Comparison of ENCODE assay signal across 16 cellular contexts in the genomic region with DNA sequence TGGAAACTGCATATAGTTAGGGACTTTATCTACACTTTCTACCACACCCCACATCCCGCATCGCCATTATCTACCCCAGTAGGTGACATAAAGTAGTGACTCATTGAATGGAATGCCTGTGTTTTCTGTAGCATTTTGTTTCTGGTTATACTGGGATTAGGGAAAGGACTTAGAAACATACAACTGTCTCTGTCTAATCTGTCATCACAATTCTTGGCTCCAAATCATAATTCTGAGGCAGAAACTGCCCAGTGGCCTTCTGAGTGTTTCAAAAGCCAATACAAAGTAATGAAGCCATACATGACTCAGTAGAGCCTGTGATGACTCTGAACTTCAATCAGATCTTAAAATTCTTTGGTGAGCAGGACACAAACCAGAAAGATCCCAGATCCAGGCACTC.
DNase-seq lines count a peak whose midpoint lies in the region; ATAC-seq, FAIRE-seq and TF ChIP-seq lines count a peak whose summit lies in the region.
"Had no signal": no experiment of that assay in that cellular context is flagged by ENCODE, and none has a peak within 500 bp of the region (broad histone marks: within the 10 kb centered on the region; RNA-seq: fewer than 3 reads in every experiment).

No MANE protein-coding gene starts in this region.

- CTCF ChIA-PET in HepG2 (lab: Yijun Ruan, JAX; ENCODE audit: low intra/inter-chr PET ratio, low total read pairs) = no interaction called here

- no peak overlapping the region for H3K18ac ChIP-seq in trophoblast cell (ENCODE audit: low read length)

- H3K4me3 Mint-ChIP-seq in natural killer cell treated with Interleukin-12 subunit alpha and Interleukin-12 subunit beta and Interleukin-15 and Interleukin-18, amount 100 ng/mL, for 72 hours = no peak overlapping the region
- H3K4me3 Mint-ChIP-seq: CD4-positive, alpha-beta T cell; naive thymus-derived CD4-positive, alpha-beta T cell had no signal

- in situ Hi-C loops in HepG2 (cut with HindIII; ENCODE audit: extremely low pct_ligation_motif_present, low pct_unique_long_range_greater_than_20kb) = no loop called here

- H3K36me3 ChIP-seq in trophoblast cell (ENCODE audit: control insufficient read depth in 1 of 2, insufficient read depth in 2 of 2, low read length in 2 of 2) (peaks cover 5 to 16% of the 10 kb centered on the region in 2 experiments), HepG2 (replicated peaks in 1 of 2; ENCODE audit: control insufficient read depth in 1 of 2, insufficient read depth in 2 of 2, low read length in 2 of 2) (no peaks in the 10 kb centered on the region)
- H3K36me3 ChIP-seq: right atrium auricular region had no signal

- no peak overlapping the region for H2BK12ac ChIP-seq in trophoblast cell (ENCODE audit: low read length)

- H3K79me1 ChIP-seq in trophoblast cell (ENCODE audit: low read length) = no peaks in the 10 kb centered on the region

- H3K4me1 Mint-ChIP-seq in natural killer cell treated with Interleukin-12 subunit alpha and Interleukin-12 subunit beta and Interleukin-15 and Interleukin-18, amount 100 ng/mL, for 72 hours (ENCODE audit: low read depth in 2 of 2) = no peaks in the 10 kb centered on the region
- H3K4me1 Mint-ChIP-seq: naive thymus-derived CD4-positive, alpha-beta T cell had no signal

- no peaks in the 10 kb centered on the region for H3K27me3 ChIP-seq in trophoblast cell (ENCODE audit: insufficient read depth, low read length)
- H3K27me3 ChIP-seq in HepG2 (ENCODE audit: control insufficient read depth in 1 of 2, insufficient read depth in 2 of 2, low read length in 2 of 2) = no peaks in the 10 kb centered on the region
- H3K27me3 ChIP-seq: esophagus muscularis mucosa, right atrium auricular region had no signal

- H3K4me1 ChIP-seq in trophoblast cell (ENCODE audit: control insufficient read depth in 1 of 2, insufficient read depth in 2 of 2, low read length in 2 of 2) = peaks cover 0 to 4% of the 10 kb centered on the region in 2 experiments
- no peaks in the 10 kb centered on the region for H3K4me1 ChIP-seq in HepG2 (ENCODE audit: insufficient read depth, low read length)
- H3K4me1 ChIP-seq: esophagus muscularis mucosa, right atrium auricular region had no signal

- H3K79me2 ChIP-seq in trophoblast cell (ENCODE audit: control insufficient read depth, insufficient read depth, low read length, poor library complexity) (no peaks in the 10 kb centered on the region), HepG2 (ENCODE audit: insufficient read depth, low read length) (no peaks in the 10 kb centered on the region)

- POLR2A ChIA-PET in HepG2 (lab: Yijun Ruan, JAX) = no interaction called here

- H4K8ac ChIP-seq in trophoblast cell (ENCODE audit: low read depth, low read length) = no peak overlapping the region

- H3K36me3 Mint-ChIP-seq in natural killer cell treated with Interleukin-12 subunit alpha and Interleukin-12 subunit beta and Interleukin-15 and Interleukin-18, amount 100 ng/mL, for 72 hours = no peaks in the 10 kb centered on the region

- no peaks in the 10 kb centered on the region for H3K9me3 Mint-ChIP-seq in natural killer cell treated with Interleukin-12 subunit alpha and Interleukin-12 subunit beta and Interleukin-15 and Interleukin-18, amount 100 ng/mL, for 72 hours
- H3K9me3 Mint-ChIP-seq: CD4-positive, alpha-beta T cell; naive thymus-derived CD4-positive, alpha-beta T cell had no signal

- no peak overlapping the region for H2BK5ac ChIP-seq in trophoblast cell (ENCODE audit: low read depth, low read length, poor library complexity)

- no peak overlapping the region for H3K14ac ChIP-seq in trophoblast cell (ENCODE audit: low read length)

- ATAC-seq in HepG2 = no peak
- ATAC-seq in HG02973 (IDR thresholded peaks at IDR 0.05; ENCODE audit: unreplicated experiment) = no peak
- ATAC-seq in natural killer cell treated with Interleukin-12 subunit alpha and Interleukin-12 subunit beta and Interleukin-15 and Interleukin-18, amount 100 ng/mL, for 72 hours = no peak
- ATAC-seq: naive thymus-derived CD4-positive, alpha-beta T cell had no signal

- H3K9me3 ChIP-seq in trophoblast cell (ENCODE audit: insufficient read depth, low read depth, low read length) (no peaks in the 10 kb centered on the region), HepG2 (ENCODE audit: low read length) (no peaks in the 10 kb centered on the region)
- H3K9me3 ChIP-seq: esophagus muscularis mucosa, right atrium auricular region had no signal

- no TSS peak for BruUV-seq in HepG2 (replicated peaks; lab: Mats Ljungman, UMichigan)

- no peak overlapping the region for H3K27ac Mint-ChIP-seq in natural killer cell treated with Interleukin-12 subunit alpha and Interleukin-12 subunit beta and Interleukin-15 and Interleukin-18, amount 100 ng/mL, for 72 hours
- H3K27ac Mint-ChIP-seq: CD4-positive, alpha-beta T cell had no signal

- H3K4ac ChIP-seq in trophoblast cell (ENCODE audit: low read depth, low read length) = no peak overlapping the region

- no peak overlapping the region for H2BK120ac ChIP-seq in trophoblast cell (ENCODE audit: insufficient read depth, low read length, poor library complexity)

- no peak for TF ChIP-seq EP300 in HepG2 (IDR thresholded peaks at IDR 0.05; ENCODE audit: low read depth in 2 of 2, low read length in 2 of 2)
- no peak for TF ChIP-seq EP300 in HepG2 (CRISPR knock-in tag; IDR thresholded peaks at IDR 0.05; ENCODE audit: borderline replicate concordance)

- H4K91ac ChIP-seq in trophoblast cell (ENCODE audit: low read depth, low read length) = no peak overlapping the region

- H2AFZ ChIP-seq in trophoblast cell (ENCODE audit: insufficient read depth, low read length, poor library complexity) (no peak overlapping the region), HepG2 (ENCODE audit: low read length) (no peak overlapping the region)

- TF ChIP-seq CTCF in choroid plexus epithelial cell (conservative IDR thresholded peaks at IDR 0.05; ENCODE audit: low read depth, low read length) = no peak
- no peak for TF ChIP-seq CTCF in HepG2 (CRISPR knock-in tag; IDR thresholded peaks at IDR 0.05)

- H4K20me1 ChIP-seq in HepG2 (ENCODE audit: insufficient read depth, low read length) = no peaks in the 10 kb centered on the region

- no peak overlapping the region for H3K4me2 ChIP-seq in trophoblast cell (ENCODE audit: low read length)
- no peak overlapping the region for H3K4me2 ChIP-seq in HepG2 (ENCODE audit: low read depth, low read length)

- no peak for TF ChIP-seq POLR2A in HepG2 (IDR thresholded peaks at IDR 0.05; ENCODE audit: insufficient read depth in 1 of 2, low read depth in 2 of 2, low read length in 2 of 2)

- H4K12ac ChIP-seq in trophoblast cell (ENCODE audit: low read depth, low read length) = no peak overlapping the region

- FAIRE-seq in RCC 7860 (lab: Jason Lieb, UNC) (peak; percentile 17), HepG2 (lab: Jason Lieb, UNC) (no peak)

- DNase-seq in ELR (ENCODE audit: low read depth) (peak; percentile 60), RCC 7860 (ENCODE audit: low spot score) (peak; percentile 73), choroid plexus epithelial cell (ENCODE audit: low read depth) (peak; percentile 58), trophoblast cell (peak; percentile 74 to 95), NCI-H1048 (lab: John Stamatoyannopoulos, UW) (no peak), HepG2 (ENCODE audit: low spot score) (no peak)
- no peak for DNase-seq in natural killer cell treated with Interleukin-12 subunit alpha and Interleukin-12 subunit beta and Interleukin-15 and Interleukin-18, amount 100 ng/mL, for 72 hours (ENCODE audit: low spot score)
- DNase-seq: activated naive CD4-positive, alpha-beta T cell treated with Interleukin-2 at 50 U/mL for 16 hours; CD4-positive, alpha-beta T cell; cerebellar nuclear complex; naive thymus-derived CD4-positive, alpha-beta T cell; NCI-H1092 treated with DMSO at 0.1 percent for 48 hours; RPMI8226 had no signal

- intact Hi-C loops in HepG2 (cut with micrococcal nuclease; ENCODE audit: unreplicated experiment) = no loop called here

- H3K4me3 ChIP-seq in choroid plexus epithelial cell (ENCODE audit: low read depth, low read length) = no peak overlapping the region
- H3K4me3 ChIP-seq in trophoblast cell (ENCODE audit: low read depth, low read length) = no peak overlapping the region
- H3K4me3 ChIP-seq in HepG2 (replicated peaks in 1 of 3; ENCODE audit: insufficient read depth in 1 of 3, low read depth in 2 of 3, low read length in 3 of 3) = no peak overlapping the region
- H3K4me3 ChIP-seq: esophagus muscularis mucosa, right atrium auricular region had no signal

- no peak overlapping the region for H3K23ac ChIP-seq in trophoblast cell (ENCODE audit: low read length)

- TF ChIP-seq RAD21 in HepG2 (CRISPR knock-in tag; IDR thresholded peaks at IDR 0.05) = no peak

- no peaks in the 10 kb centered on the region for H3K27me3 Mint-ChIP-seq in natural killer cell treated with Interleukin-12 subunit alpha and Interleukin-12 subunit beta and Interleukin-15 and Interleukin-18, amount 100 ng/mL, for 72 hours
- H3K27me3 Mint-ChIP-seq: CD4-positive, alpha-beta T cell; naive thymus-derived CD4-positive, alpha-beta T cell had no signal

- no peak overlapping the region for H2AK5ac ChIP-seq in trophoblast cell (ENCODE audit: low read length)

- WGBS in trophoblast cell (ENCODE audit: extremely low coverage, insufficient coverage, insufficient read length) = no CpG with 5 or more reads among the region's 2 CpGs
- 89% methylated on average over 2 of the region's 2 CpGs for WGBS in HepG2 (ENCODE audit: low lambda C conversion rate)

- H3K27ac ChIP-seq in trophoblast cell (ENCODE audit: low read depth, low read length) (no peak overlapping the region), HepG2 (ENCODE audit: extremely low read length, insufficient read depth, low read length) (no peak overlapping the region)
- H3K27ac ChIP-seq: esophagus muscularis mucosa, right atrium auricular region had no signal

- H3K9ac ChIP-seq in trophoblast cell (ENCODE audit: low read length) (no peak overlapping the region), HepG2 (ENCODE audit: insufficient read depth, low read depth, low read length) (no peak overlapping the region)

TF ChIP-seq in HepG2, 621 proteins besides CTCF, POLR2A, EP300 and RAD21 (continues in another document):
- no peak for TF ChIP-seq PRPF4 (IDR thresholded peaks at IDR 0.05; ENCODE audit: low read depth, low read length, poor library complexity, severe bottlenecking)
- TF ChIP-seq, protein P1, sequence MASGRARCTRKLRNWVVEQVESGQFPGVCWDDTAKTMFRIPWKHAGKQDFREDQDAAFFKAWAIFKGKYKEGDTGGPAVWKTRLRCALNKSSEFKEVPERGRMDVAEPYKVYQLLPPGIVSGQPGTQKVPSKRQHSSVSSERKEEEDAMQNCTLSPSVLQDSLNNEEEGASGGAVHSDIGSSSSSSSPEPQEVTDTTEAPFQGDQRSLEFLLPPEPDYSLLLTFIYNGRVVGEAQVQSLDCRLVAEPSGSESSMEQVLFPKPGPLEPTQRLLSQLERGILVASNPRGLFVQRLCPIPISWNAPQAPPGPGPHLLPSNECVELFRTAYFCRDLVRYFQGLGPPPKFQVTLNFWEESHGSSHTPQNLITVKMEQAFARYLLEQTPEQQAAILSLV (CRISPR knock-in tag; IDR thresholded peaks at IDR 0.05; ENCODE audit: borderline replicate concordance) = no peak
- TF ChIP-seq SMAD1 (CRISPR knock-in tag; IDR thresholded peaks at IDR 0.05; ENCODE audit: borderline replicate concordance, low read depth) = no peak
- TF ChIP-seq HDAC2 (CRISPR knock-in tag; IDR thresholded peaks at IDR 0.05) = no peak
- no peak for TF ChIP-seq ZNF333 (CRISPR knock-in tag; IDR thresholded peaks at IDR 0.05; ENCODE audit: borderline replicate concordance)

Comparison
In these comparisons a context has a peak if more than half of its experiments do, and no peak if none do; other contexts are left out.
1. DNase-seq: peak in ELR (single experiment), RCC 7860 (single experiment), choroid plexus epithelial cell (single experiment) and trophoblast cell (2 of 2); none in NCI-H1048 (single experiment), HepG2 (single experiment) and natural killer cell treated with Interleukin-12 subunit alpha and Interleukin-12 subunit beta and Interleukin-15 and Interleukin-18, amount 100 ng/mL, for 72 hours (single experiment).